In genomic region chr11:44877908-44878459, GRCh38 we compare ENCODE assay signal across 17 cellular contexts.
DNase-seq lines count a peak whose midpoint lies in the region; ATAC-seq and TF ChIP-seq lines count a peak whose summit lies in the region.
"Had no signal": no experiment of that assay in that cellular context is flagged by ENCODE, and none has a peak within 500 bp of the region (broad histone marks: within the 10 kb centered on the region; RNA-seq: fewer than 3 reads in every experiment).

No MANE protein-coding gene starts in this region.

- H3K4me3 ChIP-seq in HUES64 (ENCODE audit: low read length), result no peak overlapping the region
- H3K4me3 ChIP-seq in mesodermal cell (ENCODE audit: extremely low read depth, insufficient read depth, low read length, poor library complexity, severe bottlenecking), result no peak overlapping the region
- no peak overlapping the region for H3K4me3 ChIP-seq in tibial nerve
- H3K4me3 ChIP-seq: HAP-1 had no signal

- TF ChIP-seq CTCF in tibial nerve (IDR thresholded peaks at IDR 0.05), result no peak

- no peaks in the 10 kb centered on the region for H3K9me3 Mint-ChIP-seq in activated T-helper 2 cell treated with anti-CD3 and anti-CD28 coated beads, Interferon-gamma antibody, Interleukin-2, Interleukin-4, amounts not matched to agents 10 μg/mL and 5 μg/mL and 100 μg/mL, durations not matched to agents 14 hours and 24 hours and 36 hours
- H3K9me3 Mint-ChIP-seq: T-helper 2 cell treated with Interferon-gamma antibody and Interleukin-4, amounts not matched to agents 5 μg/mL and 100 μg/mL, for 36 hours had no signal

- H3K27me3 Mint-ChIP-seq in activated T-helper 2 cell treated with anti-CD3 and anti-CD28 coated beads, Interferon-gamma antibody, Interleukin-2, Interleukin-4, amounts not matched to agents 10 μg/mL and 5 μg/mL and 100 μg/mL, durations not matched to agents 14 hours and 24 hours and 36 hours (ENCODE audit: low read depth), result peaks cover 5% of the 10 kb centered on the region
- H3K27me3 Mint-ChIP-seq: brain had no signal

- no peak overlapping the region for H3K4me3 Mint-ChIP-seq in activated T-helper 2 cell treated with anti-CD3 and anti-CD28 coated beads, Interferon-gamma antibody, Interleukin-2, Interleukin-4, amounts not matched to agents 10 μg/mL and 5 μg/mL and 100 μg/mL, durations not matched to agents 14 hours and 24 hours and 36 hours (ENCODE audit: low read depth)
- H3K4me3 Mint-ChIP-seq: T-helper 2 cell treated with Interferon-gamma antibody and Interleukin-4, amounts not matched to agents 5 μg/mL and 100 μg/mL, for 36 hours had no signal

- ATAC-seq in GM18502 (IDR thresholded peaks at IDR 0.05; ENCODE audit: poor library complexity, unreplicated experiment), result no peak
- ATAC-seq: stimulated activated naive CD8-positive, alpha-beta T cell treated with anti-CD3 and anti-CD28 coated beads, Interleukin-15, Interleukin-2, amounts not matched to agents 100 U/mL and 50 U/mL, for 24 hours had no signal

- no peak for TF ChIP-seq POLR2A in tibial nerve (IDR thresholded peaks at IDR 0.05)

- no peaks in the 10 kb centered on the region for H3K36me3 ChIP-seq in HUES64 (ENCODE audit: insufficient read depth, low read length)
- H3K36me3 ChIP-seq in mesodermal cell (ENCODE audit: control insufficient read depth, insufficient read depth, low read length), result peaks cover 8% of the 10 kb centered on the region
- no peaks in the 10 kb centered on the region for H3K36me3 ChIP-seq in tibial nerve
- H3K36me3 ChIP-seq: HAP-1 had no signal

- peaks cover 12% of the 10 kb centered on the region; the same call in 1 of the 2 replicates for H3K27me3 ChIP-seq in HUES64 (ENCODE audit: insufficient read depth, low read length)
- H3K27me3 ChIP-seq in tibial nerve, result no peaks in the 10 kb centered on the region

- no peaks in the 10 kb centered on the region for H3K4me1 Mint-ChIP-seq in activated T-helper 2 cell treated with anti-CD3 and anti-CD28 coated beads, Interferon-gamma antibody, Interleukin-2, Interleukin-4, amounts not matched to agents 10 μg/mL and 5 μg/mL and 100 μg/mL, durations not matched to agents 14 hours and 24 hours and 36 hours (ENCODE audit: low read depth)

- H3K4me1 ChIP-seq in HUES64 (ENCODE audit: insufficient read depth, low read length) (peaks cover 26% of the 10 kb centered on the region), mesodermal cell (ENCODE audit: control insufficient read depth, insufficient read depth, low read length, poor library complexity, severe bottlenecking) (peaks cover 34% of the 10 kb centered on the region), tibial nerve (peaks cover 0 to 11% (median 0%) of the 10 kb centered on the region in 4 donors)
- H3K4me1 ChIP-seq: HAP-1 had no signal

- H3K27ac ChIP-seq in HUES64 (ENCODE audit: low read depth, low read length) (no peak overlapping the region), mesodermal cell (ENCODE audit: low read depth, low read length, severe bottlenecking) (peak overlapping the region; percentile 41), tibial nerve (no peak overlapping the region)
- H3K27ac ChIP-seq: C4-2B, RWPE1 had no signal

- intact Hi-C loops in activated T-helper 2 cell treated with anti-CD3 and anti-CD28 coated beads, Interferon-gamma antibody, Interleukin-2, Interleukin-4, amounts not matched to agents 10 μg/mL and 5 μg/mL and 100 μg/mL, durations not matched to agents 14 hours and 24 hours and 36 hours (cut with micrococcal nuclease), result no loop called here

- no peaks in the 10 kb centered on the region for H3K36me3 Mint-ChIP-seq in activated T-helper 2 cell treated with anti-CD3 and anti-CD28 coated beads, Interferon-gamma antibody, Interleukin-2, Interleukin-4, amounts not matched to agents 10 μg/mL and 5 μg/mL and 100 μg/mL, durations not matched to agents 14 hours and 24 hours and 36 hours (ENCODE audit: low read depth)
- H3K36me3 Mint-ChIP-seq: brain had no signal

- no peak overlapping the region for H3K27ac Mint-ChIP-seq in activated T-helper 2 cell treated with anti-CD3 and anti-CD28 coated beads, Interferon-gamma antibody, Interleukin-2, Interleukin-4, amounts not matched to agents 10 μg/mL and 5 μg/mL and 100 μg/mL, durations not matched to agents 14 hours and 24 hours and 36 hours
- H3K27ac Mint-ChIP-seq: brain; T-helper 2 cell treated with Interferon-gamma antibody and Interleukin-4, amounts not matched to agents 5 μg/mL and 100 μg/mL, for 36 hours had no signal

- peak overlapping the region; percentile 34; the same call in 1 of the 2 replicates for H3K9ac ChIP-seq in HUES64 (ENCODE audit: low read depth, low read length)

- WGBS in HUES64, result 32% methylated on average over 18 of the region's 18 CpGs
- WGBS in mesodermal cell (ENCODE audit: insufficient coverage in 2 of 2), 2 experiments, result 35 to 39% methylated on average over 11 to 17 of the region's 18 CpGs
- 30 to 46% methylated on average over 14 to 18 of the region's 18 CpGs for WGBS in tibial nerve, 2 donors

- DNase-seq in COLO668 (lab: John Stamatoyannopoulos, UW; ENCODE audit: unreplicated experiment) (peak; percentile 12), SK-N-DZ (ENCODE audit: low spot score) (peak; percentile 20), tibial nerve (ENCODE audit: low spot score in 2 of 2) (no peak), nucleus accumbens (lab: John Stamatoyannopoulos, UW) (no peak)
- DNase-seq in activated T-helper 2 cell treated with anti-CD3 and anti-CD28 coated beads, Interferon-gamma antibody, Interleukin-2, Interleukin-4, amounts not matched to agents 10 μg/mL and 5 μg/mL and 100 μg/mL, durations not matched to agents 14 hours and 24 hours and 36 hours (ENCODE audit: low spot score), result no peak
- DNase-seq: activated CD4-positive, alpha-beta T cell treated with anti-CD3 and anti-CD28 coated beads, Interleukin-2, amount 50 U/mL, for 1 hour; effector CD4-positive, alpha-beta T cell; NCI-H524; stimulated activated naive CD8-positive, alpha-beta T cell treated with anti-CD3 and anti-CD28 coated beads, Interleukin-15, Interleukin-2, amounts not matched to agents 100 U/mL and 50 U/mL, for 24 hours had no signal

- no peak for TF ChIP-seq EP300 in tibial nerve (IDR thresholded peaks at IDR 0.05)

- H3K9me3 ChIP-seq in HUES64 (ENCODE audit: insufficient read depth, low read depth, low read length) (no peaks in the 10 kb centered on the region), mesodermal cell (ENCODE audit: control insufficient read depth, low read length) (no peaks in the 10 kb centered on the region), tibial nerve (no peaks in the 10 kb centered on the region)
- H3K9me3 ChIP-seq: HAP-1 had no signal

Comparison
In these comparisons a context has a peak if more than half of its experiments do, and no peak if none do; other contexts are left out.
1. DNase-seq: peak in COLO668 (single experiment) and SK-N-DZ (single experiment); none in activated T-helper 2 cell treated with anti-CD3 and anti-CD28 coated beads, Interferon-gamma antibody, Interleukin-2, Interleukin-4, amounts not matched to agents 10 μg/mL and 5 μg/mL and 100 μg/mL, durations not matched to agents 14 hours and 24 hours and 36 hours (single experiment), tibial nerve (0 of 2) and nucleus accumbens (0 of 56).